In the genomic region with DNA sequence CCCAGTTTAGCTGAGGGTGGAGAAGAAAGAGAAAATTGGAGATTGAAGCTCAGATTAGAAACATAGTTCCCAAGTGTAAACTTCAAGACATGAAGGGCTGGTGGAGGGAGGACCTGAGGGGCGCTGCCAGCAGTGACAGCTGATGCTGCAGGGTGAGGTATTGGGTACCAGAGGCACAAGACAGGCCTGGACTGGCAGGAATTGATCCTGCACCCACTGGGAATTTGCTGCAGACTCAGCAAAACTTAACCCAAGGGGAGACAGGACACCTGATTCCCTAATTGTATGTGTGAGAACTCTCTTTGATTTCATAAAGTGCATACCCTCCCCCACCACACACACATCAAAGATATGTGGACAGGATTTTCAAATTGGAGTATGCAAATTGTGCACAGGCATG, we compare ENCODE assay signal across 24 cellular contexts. TPM values are rescaled to one million over a fixed set of nuclear protein-coding genes. Genes with fewer than 3 reads are reported as not detected.
"Had no signal": no experiment of that assay in that cellular context is flagged by ENCODE, and none has a peak within 500 bp of the region (broad histone marks: within the 10 kb centered on the region; RNA-seq: fewer than 3 reads in every experiment).

No MANE protein-coding gene starts in this region.

- FAIRE-seq: colon, endothelial cell of umbilical vein, frontal cortex, islet of Langerhans, keratinocyte had no signal

- H3K4me1 ChIP-seq: esophagus muscularis mucosa, foreskin keratinocyte, gastroesophageal sphincter, heart right ventricle, left lung, lower lobe of right lung had no signal

- H3K27me3 ChIP-seq: gastroesophageal sphincter, left lung had no signal

- H3K27ac ChIP-seq: coronary artery, dorsolateral prefrontal cortex, esophagus muscularis mucosa, foreskin keratinocyte, gastroesophageal sphincter, heart right ventricle, left lung, lower lobe of right lung had no signal

- H3K9me3 ChIP-seq: esophagus muscularis mucosa, gastroesophageal sphincter, heart right ventricle, left lung, lower lobe of right lung, mucosa of descending colon had no signal

- H3K4me3 ChIP-seq: coronary artery, dorsolateral prefrontal cortex, esophagus muscularis mucosa, gastroesophageal sphincter, heart right ventricle, left lung, lower lobe of right lung, mucosa of descending colon had no signal

- DNase-seq: dermis blood vessel endothelial cell; dorsolateral prefrontal cortex; effector CD4-positive, alpha-beta T cell; effector memory CD4-positive, alpha-beta T cell; foreskin keratinocyte; heart right ventricle; hippocampal formation; left cardiac atrium; left ventricle myocardium superior; lower lobe of right lung; mesenchymal stem cell; mucosa of descending colon; naive B cell had no signal

- ATAC-seq: foreskin keratinocyte, gastroesophageal sphincter, heart right ventricle, left cardiac atrium, left lung, left ventricle myocardium superior, lower lobe of right lung, mucosa of descending colon had no signal

- H3K36me3 ChIP-seq: esophagus muscularis mucosa, gastroesophageal sphincter, heart right ventricle, left lung, lower lobe of right lung had no signal

RNA-seq across cellular contexts. Expression of gene PTPRR, which starts 11.6 kb away (rescaled TPM):
- total RNA-seq: dermis blood vessel endothelial cell, fibroblast of villous mesenchyme, lung microvascular endothelial cell had no signal
